Comparison of ENCODE assay signal across 11 cellular contexts in genomic region chr7:16660702-16661464, GRCh38. TPM values are rescaled to one million over a fixed set of nuclear protein-coding genes. Genes with fewer than 3 reads are reported as not detected.
DNase-seq lines count a peak whose midpoint lies in the region; ATAC-seq and TF ChIP-seq lines count a peak whose summit lies in the region.
"Had no signal": no experiment of that assay in that cellular context is flagged by ENCODE, and none has a peak within 500 bp of the region (broad histone marks: within the 10 kb centered on the region; RNA-seq: fewer than 3 reads in every experiment).

No MANE protein-coding gene starts in this region.

- CTCF ChIA-PET in Panc1 (lab: Charles Lee): no interaction called here

- no peak for DNase-seq in activated T-cell treated with anti-CD3 and anti-CD28 coated beads, Interleukin-2, amount 50 U/mL, for 72 hours
- no peak for DNase-seq in activated T-cell treated with anti-CD3 and anti-CD28 coated beads, Interleukin-2, amount 50 U/mL, for 1 hour
- DNase-seq in Panc1 (ENCODE audit: low read depth, low spot score) (no peak), glomerular visceral epithelial cell (ENCODE audit: extremely low spot score) (peak; percentile 32), type B pancreatic cell (ENCODE audit: extremely low spot score, unreplicated experiment) (no peak), aorta (no peak), GOT3 (lab: John Stamatoyannopoulos, UW) (no peak), NCI-H1105 treated with DMSO at 0.1 percent for 48 hours (lab: John Stamatoyannopoulos, UW) (no peak)
- DNase-seq: CD8-positive, alpha-beta memory T cell; stimulated activated naive B cell treated with anti-CD40 and anti-IgM and Interleukin-4, amounts not matched to agents 10 μg/mL and 1 μg/mL and 100 μg/mL, for 72 hours had no signal

- ATAC-seq in activated T-cell treated with anti-CD3 and anti-CD28 coated beads, Interleukin-2, amount 50 U/mL, for 72 hours (replicated peaks in 1 of 2): peak; percentile 75 to 84
- peak; percentile 49; the same call in 1 of the 2 replicates for ATAC-seq in Panc1
- ATAC-seq in aorta (ENCODE audit: low FRiP score): no peak

- POLR2A ChIA-PET in Panc1 (lab: Charles Lee): no interaction called here

- peaks cover 23% of the 10 kb centered on the region for H3K4me1 ChIP-seq in Panc1 (ENCODE audit: control insufficient read depth, insufficient read depth, low read length)
- H3K4me1 ChIP-seq in aorta (ENCODE audit: control insufficient read depth in 1 of 2, insufficient read depth in 2 of 2, low read length in 2 of 2): no peaks in the 10 kb centered on the region

- H3K4me3 ChIP-seq in Panc1 (ENCODE audit: low read depth in 2 of 2, low read length in 2 of 2) (no peak overlapping the region), aorta (ENCODE audit: low read length in 2 of 2) (no peak overlapping the region)

- BruUV-seq in Panc1 (replicated peaks; lab: Mats Ljungman, UMichigan): no TSS peak

- no peaks in the 10 kb centered on the region for H3K27me3 ChIP-seq in Panc1 (ENCODE audit: control insufficient read depth, insufficient read depth, low read length)
- H3K27me3 ChIP-seq in aorta (ENCODE audit: control insufficient read depth in 1 of 2, insufficient read depth in 2 of 2, low read length in 1 of 2): no peaks in the 10 kb centered on the region

- H3K9me3 ChIP-seq in Panc1 (ENCODE audit: control insufficient read depth, insufficient read depth, low read depth, low read length) (no peaks in the 10 kb centered on the region), aorta (ENCODE audit: control insufficient read depth, low read length) (no peaks in the 10 kb centered on the region)

- no peak for TF ChIP-seq CTCF in Panc1 (IDR thresholded peaks at IDR 0.05)
- TF ChIP-seq CTCF in type B pancreatic cell (conservative IDR thresholded peaks at IDR 0.05): no peak

- H3K27ac ChIP-seq in Panc1 (ENCODE audit: low read length): 0 out of 2 replicates have a peak overlapping the region, but pooled peaks have one; percentile 0
- no peak overlapping the region for H3K27ac ChIP-seq in aorta (ENCODE audit: low read depth in 1 of 2, low read length in 2 of 2)

- intact Hi-C loops in Panc1 (cut with micrococcal nuclease; ENCODE audit: unreplicated experiment): no loop called here
- intact Hi-C loops in aorta (cut with DNase I): no loop called here

- H3K36me3 ChIP-seq in Panc1 (ENCODE audit: control insufficient read depth, insufficient read depth, low read length) (no peaks in the 10 kb centered on the region), aorta (ENCODE audit: control insufficient read depth in 1 of 2, insufficient read depth in 2 of 2, low read length in 1 of 2) (no peaks in the 10 kb centered on the region)

- H3K4me1 Mint-ChIP-seq in activated T-cell treated with anti-CD3 and anti-CD28 coated beads, Interleukin-2, amount 50 U/mL, for 72 hours (ENCODE audit: low read depth): peaks cover 20% of the 10 kb centered on the region
- peaks cover 18% of the 10 kb centered on the region for H3K4me1 Mint-ChIP-seq in type B pancreatic cell (ENCODE audit: unreplicated experiment)

- H3K36me3 Mint-ChIP-seq in activated T-cell treated with anti-CD3 and anti-CD28 coated beads, Interleukin-2, amount 50 U/mL, for 72 hours (ENCODE audit: insufficient read depth in 2 of 2): peaks cover 0 to 2% of the 10 kb centered on the region in 2 donors
- peaks cover 27% of the 10 kb centered on the region for H3K36me3 Mint-ChIP-seq in type B pancreatic cell

- 76 to 82% methylated on average over 5 of the region's 5 CpGs for WGBS in aorta, 2 donors

- H3K9me3 Mint-ChIP-seq in activated T-cell treated with anti-CD3 and anti-CD28 coated beads, Interleukin-2, amount 50 U/mL, for 72 hours: no peaks in the 10 kb centered on the region
- H3K9me3 Mint-ChIP-seq in type B pancreatic cell: peaks cover 3% of the 10 kb centered on the region
- H3K9me3 Mint-ChIP-seq: neural crest cell; stimulated activated naive B cell treated with anti-CD40 and anti-IgM and Interleukin-4, amounts not matched to agents 10 μg/mL and 1 μg/mL and 100 μg/mL, for 72 hours had no signal

- no peak overlapping the region for H3K4me3 Mint-ChIP-seq in activated T-cell treated with anti-CD3 and anti-CD28 coated beads, Interleukin-2, amount 50 U/mL, for 72 hours
- H3K4me3 Mint-ChIP-seq in type B pancreatic cell: no peak overlapping the region
- H3K4me3 Mint-ChIP-seq: CD8-positive, alpha-beta memory T cell; neural crest cell; stimulated activated naive B cell treated with anti-CD40 and anti-IgM and Interleukin-4, amounts not matched to agents 10 μg/mL and 1 μg/mL and 100 μg/mL, for 72 hours had no signal

- in situ Hi-C loops in Panc1 (cut with HindIII; ENCODE audit: low pct_unique_long_range_greater_than_20kb, low sequenced_read_pairs): no loop called here

- no peaks in the 10 kb centered on the region for H3K27me3 Mint-ChIP-seq in activated T-cell treated with anti-CD3 and anti-CD28 coated beads, Interleukin-2, amount 50 U/mL, for 72 hours (ENCODE audit: low read depth)
- H3K27me3 Mint-ChIP-seq in type B pancreatic cell: no peaks in the 10 kb centered on the region
- H3K27me3 Mint-ChIP-seq: CD8-positive, alpha-beta memory T cell; stimulated activated naive B cell treated with anti-CD40 and anti-IgM and Interleukin-4, amounts not matched to agents 10 μg/mL and 1 μg/mL and 100 μg/mL, for 72 hours had no signal

- H3K27ac Mint-ChIP-seq in activated T-cell treated with anti-CD3 and anti-CD28 coated beads, Interleukin-2, amount 50 U/mL, for 72 hours: no peak overlapping the region
- H3K27ac Mint-ChIP-seq in type B pancreatic cell: peak overlapping the region; percentile 71
- H3K27ac Mint-ChIP-seq: stimulated activated naive B cell treated with anti-CD40 and anti-IgM and Interleukin-4, amounts not matched to agents 10 μg/mL and 1 μg/mL and 100 μg/mL, for 72 hours had no signal

RNA-seq across cellular contexts. Expression of gene BZW2, which starts 14.9 kb away (rescaled TPM):
- 10 to 100 TPM; 59.5 to 66.5 TPM for total RNA-seq in activated T-cell treated with anti-CD3 and anti-CD28 coated beads, Interleukin-2, amount 50 U/mL, for 72 hours
- total RNA-seq in Panc1 (2021; ENCODE audit: unreplicated experiment) (80.9 TPM), type B pancreatic cell (ENCODE audit: low replicate concordance) (73.3 and 89.8 TPM in 2 replicates), aorta (10 to 100 TPM; 31.1 to 32.8 TPM)
- polyA plus RNA-seq in Panc1 (2012; ENCODE audit: insufficient read length): 58.7 TPM
- polyA plus RNA-seq in aorta: 10 to 100 TPM in 1 of 2 donors, 1 to 10 TPM in 1; 9.0 to 14.5 TPM

RNA-seq across cellular contexts. Expression of gene ANKMY2, which starts 15.3 kb away (rescaled TPM):
- total RNA-seq in activated T-cell treated with anti-CD3 and anti-CD28 coated beads, Interleukin-2, amount 50 U/mL, for 72 hours: 10 to 100 TPM; 11.0 to 11.9 TPM
- total RNA-seq in Panc1 (2021; ENCODE audit: unreplicated experiment) (18.6 TPM), type B pancreatic cell (ENCODE audit: low replicate concordance) (15.2 and 21.5 TPM in 2 replicates), aorta (10 to 100 TPM; 13.5 to 22.5 TPM)
- 15.1 TPM for polyA plus RNA-seq in Panc1 (2012; ENCODE audit: insufficient read length)
- 10 to 100 TPM in 1 of 2 donors, 1 to 10 TPM in 1; 9.4 to 12.3 TPM for polyA plus RNA-seq in aorta
